ENCODE assay signal across 10 cellular contexts in the genomic region with DNA sequence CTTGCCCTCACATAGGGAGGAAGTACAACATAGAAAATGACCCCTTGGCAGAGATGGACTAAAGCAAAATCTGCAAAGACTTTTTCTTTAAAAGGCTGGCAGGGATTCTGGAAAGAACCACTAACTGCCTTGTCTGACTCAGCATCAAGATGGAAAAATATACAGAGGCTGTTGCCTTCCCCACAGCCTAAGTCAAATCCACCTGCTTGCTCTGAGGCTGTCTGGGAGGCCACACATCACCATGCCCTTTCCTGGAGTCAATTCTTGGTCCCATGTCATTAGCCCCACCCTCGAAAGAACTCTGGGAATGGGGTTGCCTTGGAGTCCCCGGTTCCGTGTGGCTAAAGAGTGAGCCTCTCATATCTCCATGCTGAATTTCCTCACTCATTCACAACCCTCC. TPM values are rescaled to one million over a fixed set of nuclear protein-coding genes. Genes with fewer than 3 reads are reported as not detected.
DNase-seq lines count a peak whose midpoint lies in the region; ATAC-seq and TF ChIP-seq lines count a peak whose summit lies in the region.
"Had no signal": no experiment of that assay in that cellular context is flagged by ENCODE, and none has a peak within 500 bp of the region (broad histone marks: within the 10 kb centered on the region; RNA-seq: fewer than 3 reads in every experiment).

No MANE protein-coding gene starts in this region.

- TF ChIP-seq RAD21 in SK-N-SH (IDR thresholded peaks at IDR 0.05; ENCODE audit: low read length) = no peak

- TF ChIP-seq EP300 in SK-N-SH (IDR thresholded peaks at IDR 0.05; ENCODE audit: borderline replicate concordance in 1 of 2, low read depth in 1 of 2, low read length in 1 of 2) (no peak), suprapubic skin (IDR thresholded peaks at IDR 0.05) (no peak)

- POLR2A ChIA-PET in SK-N-SH (lab: Yijun Ruan, JAX) = no interaction called here

- H3K36me3 ChIP-seq in SK-N-SH (replicated peaks in 1 of 2; ENCODE audit: control insufficient read depth in 1 of 2, insufficient read depth in 2 of 2, low read length in 1 of 2) (no peaks in the 10 kb centered on the region), hepatocyte (replicated peaks; ENCODE audit: insufficient read depth, low read depth) (no peaks in the 10 kb centered on the region), suprapubic skin (no peaks in the 10 kb centered on the region)

- 89% methylated on average over 3 of the region's 3 CpGs for WGBS in SK-N-SH (ENCODE audit: low lambda C conversion rate)
- 92% methylated on average over 3 of the region's 3 CpGs for WGBS in hepatocyte (ENCODE audit: low lambda C conversion rate, missing lambda C conversion rate)
- 66% methylated on average over 3 of the region's 3 CpGs for WGBS in suprapubic skin

- no peaks in the 10 kb centered on the region for H3K27me3 Mint-ChIP-seq in activated T-helper 2 cell treated with anti-CD3 and anti-CD28 coated beads, Interferon-gamma antibody, Interleukin-2, Interleukin-4, amounts not matched to agents 10 μg/mL and 5 μg/mL and 100 μg/mL, durations not matched to agents 14 hours and 24 hours and 36 hours (ENCODE audit: low read depth)

- no peak for DNase-seq in SK-N-SH
- DNase-seq in activated T-helper 2 cell treated with anti-CD3 and anti-CD28 coated beads, Interferon-gamma antibody, Interleukin-2, Interleukin-4, amounts not matched to agents 10 μg/mL and 5 μg/mL and 100 μg/mL, durations not matched to agents 14 hours and 24 hours and 36 hours (ENCODE audit: low spot score) = no peak
- no peak for DNase-seq in hepatocyte (ENCODE audit: low spot score)
- DNase-seq in suprapubic skin (ENCODE audit: low spot score in 2 of 2) = no peak
- DNase-seq: retina had no signal

- H3K27ac Mint-ChIP-seq in activated T-helper 2 cell treated with anti-CD3 and anti-CD28 coated beads, Interferon-gamma antibody, Interleukin-2, Interleukin-4, amounts not matched to agents 10 μg/mL and 5 μg/mL and 100 μg/mL, durations not matched to agents 14 hours and 24 hours and 36 hours = peak overlapping the region; percentile 80

- no peaks in the 10 kb centered on the region for H3K27me3 ChIP-seq in SK-N-SH (ENCODE audit: insufficient read depth)
- H3K27me3 ChIP-seq in hepatocyte = no peaks in the 10 kb centered on the region
- no peaks in the 10 kb centered on the region for H3K27me3 ChIP-seq in suprapubic skin

- H3K79me2 ChIP-seq in SK-N-SH (ENCODE audit: insufficient read depth) (no peaks in the 10 kb centered on the region), hepatocyte (no peaks in the 10 kb centered on the region)

- peaks cover 18% of the 10 kb centered on the region for H3K36me3 Mint-ChIP-seq in activated T-helper 2 cell treated with anti-CD3 and anti-CD28 coated beads, Interferon-gamma antibody, Interleukin-2, Interleukin-4, amounts not matched to agents 10 μg/mL and 5 μg/mL and 100 μg/mL, durations not matched to agents 14 hours and 24 hours and 36 hours (ENCODE audit: low read depth)

- CTCF ChIA-PET in SK-N-SH (lab: Yijun Ruan, JAX) = no interaction called here

- H3K9me3 Mint-ChIP-seq in activated T-helper 2 cell treated with anti-CD3 and anti-CD28 coated beads, Interferon-gamma antibody, Interleukin-2, Interleukin-4, amounts not matched to agents 10 μg/mL and 5 μg/mL and 100 μg/mL, durations not matched to agents 14 hours and 24 hours and 36 hours = no peaks in the 10 kb centered on the region

- peaks cover 77% of the 10 kb centered on the region for H3K4me1 Mint-ChIP-seq in activated T-helper 2 cell treated with anti-CD3 and anti-CD28 coated beads, Interferon-gamma antibody, Interleukin-2, Interleukin-4, amounts not matched to agents 10 μg/mL and 5 μg/mL and 100 μg/mL, durations not matched to agents 14 hours and 24 hours and 36 hours (ENCODE audit: low read depth)

- no peak for TF ChIP-seq POLR2A in suprapubic skin (IDR thresholded peaks at IDR 0.05)

- H3K4me2 ChIP-seq in SK-N-SH (peak overlapping the region; percentile 34; the same call in 1 of the 2 replicates), hepatocyte (no peak overlapping the region)

- peak overlapping the region; percentile 41 for H3K4me3 Mint-ChIP-seq in activated T-helper 2 cell treated with anti-CD3 and anti-CD28 coated beads, Interferon-gamma antibody, Interleukin-2, Interleukin-4, amounts not matched to agents 10 μg/mL and 5 μg/mL and 100 μg/mL, durations not matched to agents 14 hours and 24 hours and 36 hours (ENCODE audit: low read depth)

- H3K4me3 ChIP-seq in SK-N-SH (ENCODE audit: low read depth in 2 of 2, low read length in 1 of 2) = no peak overlapping the region
- H3K4me3 ChIP-seq in hepatocyte = no peak overlapping the region
- H3K4me3 ChIP-seq in suprapubic skin = no peak overlapping the region

- no peak; the same call in 2 of the 3 replicates for ATAC-seq in SK-N-SH treated with all-trans-retinoic acid at 6 μM for 48 hours
- ATAC-seq in GM18907 (IDR thresholded peaks at IDR 0.05; ENCODE audit: unreplicated experiment) = no peak
- ATAC-seq in HG03159 (IDR thresholded peaks at IDR 0.05; ENCODE audit: unreplicated experiment) = no peak
- ATAC-seq in HG03108 (IDR thresholded peaks at IDR 0.05; ENCODE audit: unreplicated experiment) = no peak

- intact Hi-C loops in activated T-helper 2 cell treated with anti-CD3 and anti-CD28 coated beads, Interferon-gamma antibody, Interleukin-2, Interleukin-4, amounts not matched to agents 10 μg/mL and 5 μg/mL and 100 μg/mL, durations not matched to agents 14 hours and 24 hours and 36 hours (cut with micrococcal nuclease) = loop anchor here (1.0 to 10.0 kb wide), 2 partner anchors 61 to 447 kb away; no protein-coding TSS in a partner anchor

- H3K27ac ChIP-seq in SK-N-SH (ENCODE audit: low read depth in 2 of 2, low read length in 1 of 2) = peak overlapping the region in 1 of 2 experiments; percentile 59; a peak in 2 of 4 replicates
- H3K27ac ChIP-seq in hepatocyte = peak overlapping the region; percentile 42
- peak overlapping the region; percentile 82 for H3K27ac ChIP-seq in suprapubic skin

- peak overlapping the region; percentile 52; the same call in 1 of the 2 replicates for H2AFZ ChIP-seq in SK-N-SH (ENCODE audit: low read depth)
- H2AFZ ChIP-seq in hepatocyte = no peak overlapping the region

- TF ChIP-seq CTCF in SK-N-SH (IDR thresholded peaks at IDR 0.05) (no peak), hepatocyte (IDR thresholded peaks at IDR 0.05; ENCODE audit: poor library complexity) (no peak), suprapubic skin (IDR thresholded peaks at IDR 0.05) (no peak)

- H3K9ac ChIP-seq in SK-N-SH = no peak overlapping the region; the same call in 1 of the 2 replicates

- peaks cover 17 to 24% of the 10 kb centered on the region in 2 experiments for H3K4me1 ChIP-seq in SK-N-SH (ENCODE audit: control insufficient read depth in 1 of 2, insufficient read depth in 2 of 2, low read depth in 1 of 2, low read length in 1 of 2)
- H3K4me1 ChIP-seq in hepatocyte (ENCODE audit: insufficient read depth) = peaks cover 14% of the 10 kb centered on the region
- peaks cover 58% of the 10 kb centered on the region for H3K4me1 ChIP-seq in suprapubic skin

- H4K20me1 ChIP-seq in SK-N-SH (ENCODE audit: insufficient read depth) (no peaks in the 10 kb centered on the region), hepatocyte (ENCODE audit: insufficient read depth, poor library complexity, severe bottlenecking) (no peaks in the 10 kb centered on the region)

- H3F3A ChIP-seq in SK-N-SH (replicated peaks; ENCODE audit: insufficient read depth) = peaks cover 8% of the 10 kb centered on the region

- H3K9me2 ChIP-seq in SK-N-SH (no peaks in the 10 kb centered on the region), hepatocyte (replicated peaks; ENCODE audit: insufficient read depth) (no peaks in the 10 kb centered on the region)

- H3K9me3 ChIP-seq in SK-N-SH (no peaks in the 10 kb centered on the region), hepatocyte (ENCODE audit: low read depth) (no peaks in the 10 kb centered on the region), suprapubic skin (no peaks in the 10 kb centered on the region)

TF ChIP-seq in SK-N-SH, 30 proteins besides CTCF, POLR2A, EP300 and RAD21:
- TF ChIP-seq TCF12 (IDR thresholded peaks at IDR 0.05) = peak; percentile 15; the same call in 1 of the 2 replicates
- TF ChIP-seq FOXJ3 (CRISPR knock-in tag; IDR thresholded peaks at IDR 0.05) = no peak
- TF ChIP-seq GABPA (IDR thresholded peaks at IDR 0.05; ENCODE audit: low read depth) = no peak
- TF ChIP-seq RCOR1 (IDR thresholded peaks at IDR 0.05; ENCODE audit: low read length) = no peak
- 0 out of 2 replicates have a peak, but pooled peaks have one; percentile 3 for TF ChIP-seq FOSL2 (IDR thresholded peaks at IDR 0.05; ENCODE audit: borderline replicate concordance, low read depth)

TF ChIP-seq in SK-N-SH treated with all-trans-retinoic acid at 6 μM for 48 hours, 23 proteins besides CTCF, POLR2A, EP300 and RAD21:
- no peak for TF ChIP-seq ARNTL (CRISPR knock-in tag; IDR thresholded peaks at IDR 0.05; ENCODE audit: borderline replicate concordance, low read depth)

RNA-seq across cellular contexts. Expression of gene BMP10, which starts 39.5 kb away (rescaled TPM):
- polyA plus RNA-seq in SK-N-SH (2012; rRNA removed) (not detected in 2 replicates), hepatocyte (not detected in 2 replicates)
- not detected in 2 replicates for polyA plus RNA-seq in SK-N-SH (2012; cell fraction: cytosol; rRNA removed)
- polyA plus RNA-seq in SK-N-SH (2012; cell fraction: nucleus; rRNA removed) = not detected in 2 replicates
- not detected in 2 replicates for total RNA-seq in activated T-helper 2 cell treated with anti-CD3 and anti-CD28 coated beads, Interferon-gamma antibody, Interleukin-2, Interleukin-4, amounts not matched to agents 10 μg/mL and 5 μg/mL and 100 μg/mL, durations not matched to agents 14 hours and 24 hours and 36 hours
- total RNA-seq in hepatocyte (0.12 and 0.27 TPM in 2 replicates), suprapubic skin (not detected)
- total RNA-seq: NCI-H460 had no signal
